ENCODE assay signal across 1 cellular context in the genomic region with DNA sequence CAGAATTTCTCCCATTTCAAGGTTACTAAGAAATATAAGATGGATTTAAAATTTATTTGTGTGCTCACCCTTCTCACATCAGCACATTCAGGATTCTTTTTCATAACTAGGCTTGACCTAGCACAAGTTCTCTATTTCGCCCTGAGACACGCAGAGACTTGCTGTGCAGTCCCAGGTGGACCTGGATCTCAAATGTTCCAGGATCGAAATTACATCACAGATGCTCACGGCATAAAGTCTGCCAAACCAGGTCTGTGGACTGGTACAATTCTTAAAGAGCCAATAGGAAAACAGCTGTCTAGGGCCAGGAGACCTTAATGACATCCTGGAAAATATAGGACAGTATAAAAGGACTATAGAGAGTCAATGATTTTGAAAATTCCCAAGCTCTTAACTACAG.
TF ChIP-seq lines count a peak whose summit lies in the region.

No MANE protein-coding gene starts in this region.

TF ChIP-seq in SK-N-SH treated with all-trans-retinoic acid at 6 μM for 48 hours, 23 proteins besides CTCF, POLR2A, EP300 and RAD21 (continued from another document):
- TF ChIP-seq, protein P1, sequence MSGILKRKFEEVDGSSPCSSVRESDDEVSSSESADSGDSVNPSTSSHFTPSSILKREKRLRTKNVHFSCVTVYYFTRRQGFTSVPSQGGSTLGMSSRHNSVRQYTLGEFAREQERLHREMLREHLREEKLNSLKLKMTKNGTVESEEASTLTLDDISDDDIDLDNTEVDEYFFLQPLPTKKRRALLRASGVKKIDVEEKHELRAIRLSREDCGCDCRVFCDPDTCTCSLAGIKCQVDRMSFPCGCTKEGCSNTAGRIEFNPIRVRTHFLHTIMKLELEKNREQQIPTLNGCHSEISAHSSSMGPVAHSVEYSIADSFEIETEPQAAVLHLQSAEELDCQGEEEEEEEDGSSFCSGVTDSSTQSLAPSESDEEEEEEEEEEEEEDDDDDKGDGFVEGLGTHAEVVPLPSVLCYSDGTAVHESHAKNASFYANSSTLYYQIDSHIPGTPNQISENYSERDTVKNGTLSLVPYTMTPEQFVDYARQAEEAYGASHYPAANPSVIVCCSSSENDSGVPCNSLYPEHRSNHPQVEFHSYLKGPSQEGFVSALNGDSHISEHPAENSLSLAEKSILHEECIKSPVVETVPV (CRISPR knock-in tag; IDR thresholded peaks at IDR 0.05), result no peak
- TF ChIP-seq ZFP3 (CRISPR knock-in tag; IDR thresholded peaks at IDR 0.05) (no peak), ZC3H10 (CRISPR knock-in tag; IDR thresholded peaks at IDR 0.05) (no peak), SNAI2 (CRISPR knock-in tag; IDR thresholded peaks at IDR 0.05) (no peak), ZFP30 (CRISPR knock-in tag; IDR thresholded peaks at IDR 0.05) (no peak)
